8 cellular contexts compared by ENCODE assay signal in genomic region chr18:26405190-26405781, GRCh38.
DNase-seq lines count a peak whose midpoint lies in the region; ATAC-seq, FAIRE-seq and TF ChIP-seq lines count a peak whose summit lies in the region.

No MANE protein-coding gene starts in this region.

- TF ChIP-seq CTCF in GM10248 (IDR thresholded peaks at IDR 0.05; ENCODE audit: control extremely low read depth, extremely low read depth, low read depth, missing control alignments) (peak; percentile 74), GM20000 (IDR thresholded peaks at IDR 0.05; ENCODE audit: extremely low read depth, missing control alignments) (peak; percentile 74), gastroesophageal sphincter (IDR thresholded peaks at IDR 0.05) (peak in 2 of 4 experiments; percentile 7 to 40), spleen (IDR thresholded peaks at IDR 0.05 in 8 of 11, conservative IDR thresholded peaks at IDR 0.05 in 3 of 11) (peak in 6 of 11 experiments; percentile 10 to 40 (median 24))

- WGBS in gastroesophageal sphincter (ENCODE audit: low coverage in 1 of 2), 2 donors: no CpG with 5 or more reads among the region's 5 CpGs
- WGBS in spleen, 5 donors: 58 to 78% (median 62%) methylated on average over 2 to 5 of the region's 5 CpGs

- H3K4me3 ChIP-seq in gastroesophageal sphincter (no peak overlapping the region), spleen (no peak overlapping the region)

- POLR2A ChIA-PET in GM10248 (lab: Yijun Ruan, JAX): interaction anchor here (0.5 kb wide), 1 partner anchor 8 kb away, joined by 3 read pairs; no protein-coding TSS in a partner anchor

- ATAC-seq in HG03442 (IDR thresholded peaks at IDR 0.05; ENCODE audit: unreplicated experiment) (peak; percentile 91), gastroesophageal sphincter (peak; percentile 10)

- CTCF ChIA-PET in GM10248 (lab: Yijun Ruan, JAX): interaction anchor here (1.0 to 8.5 kb wide), 19 partner anchors 13 to 600 kb away, joined by 3 to 48 read pairs (median 4); no protein-coding TSS in a partner anchor

- H3K27me3 ChIP-seq in gastroesophageal sphincter: no peaks in the 10 kb centered on the region
- no peaks in the 10 kb centered on the region for H3K27me3 ChIP-seq in spleen (replicated peaks in 1 of 7)

- H3K27ac ChIP-seq in gastroesophageal sphincter (no peak overlapping the region), spleen (no peak overlapping the region)

- no peaks in the 10 kb centered on the region for H3K36me3 ChIP-seq in gastroesophageal sphincter
- no peaks in the 10 kb centered on the region for H3K36me3 ChIP-seq in spleen

- TF ChIP-seq POLR2A in gastroesophageal sphincter (IDR thresholded peaks at IDR 0.05) (no peak), spleen (IDR thresholded peaks at IDR 0.05) (no peak), H54 (IDR thresholded peaks at IDR 0.05; ENCODE audit: low read depth, low read length) (no peak)

- DNase-seq in GM10248 (ENCODE audit: extremely low spot score) (peak; percentile 78), GM20000 (ENCODE audit: low spot score) (peak; percentile 67), RPMI7951 (ENCODE audit: low read depth) (peak; percentile 22), spleen (no peak), H54 (ENCODE audit: insufficient read length, low spot score) (no peak), AML-193 (lab: John Stamatoyannopoulos, UW) (no peak)

- intact Hi-C loops in spleen (cut with DNase I; ENCODE audit: low total_unique reads): no loop called here

- FAIRE-seq in H54 (lab: Jason Lieb, UNC): no peak

- TF ChIP-seq EP300 in gastroesophageal sphincter (IDR thresholded peaks at IDR 0.05): no peak

- H3K4me1 ChIP-seq in gastroesophageal sphincter (no peaks in the 10 kb centered on the region), spleen (no peaks in the 10 kb centered on the region)

- H3K9me3 ChIP-seq in gastroesophageal sphincter (no peaks in the 10 kb centered on the region), spleen (no peaks in the 10 kb centered on the region)

Comparison
In these comparisons a context has a peak if more than half of its experiments do, and no peak if none do; other contexts are left out.
1. DNase-seq: peak in GM10248 (single experiment), GM20000 (single experiment) and RPMI7951 (single experiment); none in spleen (single experiment), H54 (single experiment) and AML-193 (0 of 2).